17 cellular contexts compared by ENCODE assay signal in genomic region chr14:102878174-102878969, GRCh38. TPM values are rescaled to one million over a fixed set of nuclear protein-coding genes. Genes with fewer than 3 reads are reported as not detected.
DNase-seq lines count a peak whose midpoint lies in the region; ATAC-seq and TF ChIP-seq lines count a peak whose summit lies in the region.
"Had no signal": no experiment of that assay in that cellular context is flagged by ENCODE, and none has a peak within 500 bp of the region (broad histone marks: within the 10 kb centered on the region; RNA-seq: fewer than 3 reads in every experiment).

No MANE protein-coding gene starts in this region.

- no peaks in the 10 kb centered on the region for H3K79me2 ChIP-seq in DOHH2 (ENCODE audit: control insufficient read depth, low read length)
- H3K79me2 ChIP-seq: parathyroid adenoma had no signal

- no peaks in the 10 kb centered on the region for H3K9me2 ChIP-seq in DOHH2 (replicated peaks; ENCODE audit: control insufficient read depth, low read length)

- CTCF ChIA-PET in HEK293 (lab: Yijun Ruan, JAX) = interaction anchor here (0.6 to 1.0 kb wide), 2 partner anchors 166 to 207 kb away, joined by 3 read pairs; no protein-coding TSS in a partner anchor
- CTCF ChIA-PET in HEK293T (lab: Yijun Ruan, JAX) = interaction anchor here (0.6 kb wide), 1 partner anchor 81 kb away, joined by 6 read pairs; no protein-coding TSS in a partner anchor

- intact Hi-C loops in colonic mucosa (cut with DNase I) = no loop called here

- no peaks in the 10 kb centered on the region for H4K20me1 ChIP-seq in DOHH2 (ENCODE audit: control insufficient read depth, insufficient read depth, low read depth, low read length)

- no peak overlapping the region for H3K4me2 ChIP-seq in DOHH2 (ENCODE audit: low read length)

- ATAC-seq in GM21619 (IDR thresholded peaks at IDR 0.05; ENCODE audit: unreplicated experiment) = no peak

- H3F3A ChIP-seq in DOHH2 (ENCODE audit: control insufficient read depth, insufficient read depth) = no peaks in the 10 kb centered on the region

- H3K27me3 ChIP-seq in DOHH2 (ENCODE audit: control insufficient read depth, low read length) = no peaks in the 10 kb centered on the region
- H3K27me3 ChIP-seq in colonic mucosa = no peaks in the 10 kb centered on the region

- H3K36me3 ChIP-seq in DOHH2 (ENCODE audit: control insufficient read depth, low read length) (peaks cover 31% of the 10 kb centered on the region), HEK293 (ENCODE audit: control insufficient read depth in 2 of 2, insufficient read depth in 1 of 2, low read length in 2 of 2) (peaks cover 17 to 51% of the 10 kb centered on the region in 2 experiments; a peak in 2 of 3 replicates), colonic mucosa (no peaks in the 10 kb centered on the region)

- H3K27ac ChIP-seq in DOHH2 (ENCODE audit: low read depth, low read length) (no peak overlapping the region), HEK293 (ENCODE audit: extremely low read depth, low read depth, low read length) (no peak overlapping the region), colonic mucosa (no peak overlapping the region)
- H3K27ac ChIP-seq: coronary artery, parathyroid adenoma had no signal

- H3K4me3 ChIP-seq in DOHH2 (ENCODE audit: low read length) (no peak overlapping the region), HEK293 (ENCODE audit: low read depth, low read length) (no peak overlapping the region), colonic mucosa (no peak overlapping the region)
- H3K4me3 ChIP-seq: coronary artery had no signal

- DNase-seq in colonic mucosa = peak; percentile 58
- DNase-seq in myocyte (ENCODE audit: low read depth) = peak; percentile 9
- no peak for DNase-seq in KG1 (lab: John Stamatoyannopoulos, UW)
- no peak for DNase-seq in HEK293T (ENCODE audit: extremely low spot score)
- no peak for DNase-seq in NCI-H526 treated with DMSO at 0.1 percent for 48 hours (lab: John Stamatoyannopoulos, UW)
- DNase-seq: activated CD4-positive, CD25-positive, alpha-beta regulatory T cell treated with anti-CD3 and anti-CD28 coated beads, Interleukin-2, amount 50 U/mL, for 72 hours; activated T-cell treated with anti-CD3 and anti-CD28 coated beads, Interleukin-2, amount 50 U/mL, for 1 hour; amniotic stem cell; DMS 273 treated with DMSO at 0.1 percent for 48 hours; NCI-H1048; NCI-H446; stimulated activated CD4-positive, alpha-beta T cell treated with anti-CD3 and anti-CD28 coated beads, Interleukin-15, amount 100 ng/mL, for 24 hours had no signal

- peak overlapping the region in 1 of 2 donors; percentile 24 for H3K9ac ChIP-seq in colonic mucosa (ENCODE audit: low read depth in 2 of 2, low read length in 2 of 2)
- H3K9ac ChIP-seq: parathyroid adenoma had no signal

- H3K4me1 ChIP-seq in DOHH2 (ENCODE audit: control insufficient read depth, low read length) (no peaks in the 10 kb centered on the region), HEK293 (ENCODE audit: control insufficient read depth, insufficient read depth, low read length) (no peaks in the 10 kb centered on the region), colonic mucosa (no peaks in the 10 kb centered on the region)
- H3K4me1 ChIP-seq: parathyroid adenoma had no signal

- POLR2A ChIA-PET in HEK293 (lab: Yijun Ruan, JAX) (interaction anchor here (0.8 kb wide), 1 partner anchor 74 kb away, joined by 3 read pairs; no protein-coding TSS in a partner anchor), HEK293T (lab: Yijun Ruan, JAX) (no interaction called here)

- TF ChIP-seq CTCF in DOHH2 (IDR thresholded peaks at IDR 0.05; ENCODE audit: low read depth, low read length, poor library complexity, severe bottlenecking) (peak; percentile 46), HEK293 (tag by site-specific recombination; IDR thresholded peaks at IDR 0.05) (no peak), colonic mucosa (IDR thresholded peaks at IDR 0.05) (no peak)

- no peaks in the 10 kb centered on the region for H3K9me3 ChIP-seq in DOHH2 (ENCODE audit: control insufficient read depth, insufficient read depth, low read length)
- no peaks in the 10 kb centered on the region for H3K9me3 ChIP-seq in HEK293 (ENCODE audit: control insufficient read depth, insufficient read depth, low read depth, low read length)
- no peaks in the 10 kb centered on the region for H3K9me3 ChIP-seq in colonic mucosa

TF ChIP-seq in HEK293, 187 proteins besides CTCF, POLR2A, EP300 and RAD21 (continues in another document):
- TF ChIP-seq ZNF398 (tag by site-specific recombination; IDR thresholded peaks at IDR 0.05) = peak; percentile 79
- TF ChIP-seq ZNF148 (tag by site-specific recombination; IDR thresholded peaks at IDR 0.05; ENCODE audit: borderline replicate concordance) = 0 out of 2 replicates have a peak, but pooled peaks have one; percentile 20
- no peak for TF ChIP-seq ZNF202 (tag by site-specific recombination; IDR thresholded peaks at IDR 0.05; ENCODE audit: borderline replicate concordance)
- TF ChIP-seq ZNF23 (tag by site-specific recombination; IDR thresholded peaks at IDR 0.05; ENCODE audit: borderline replicate concordance) = no peak
- TF ChIP-seq EGR2 (tag by site-specific recombination; IDR thresholded peaks at IDR 0.05; ENCODE audit: low read depth) = peak; percentile 100

TF ChIP-seq in HEK293T, 16 proteins besides CTCF, POLR2A, EP300 and RAD21:
- no peak for TF ChIP-seq HDGF (IDR thresholded peaks at IDR 0.05; ENCODE audit: borderline replicate concordance)
- no peak for TF ChIP-seq ELF4 (IDR thresholded peaks at IDR 0.05)
- TF ChIP-seq BHLHE40 (IDR thresholded peaks at IDR 0.05; ENCODE audit: borderline replicate concordance) = no peak
- no peak for TF ChIP-seq L3MBTL2 (conservative IDR thresholded peaks at IDR 0.05)
- no peak for TF ChIP-seq FOXM1 (IDR thresholded peaks at IDR 0.05; ENCODE audit: borderline replicate concordance)
- TF ChIP-seq ARNT (IDR thresholded peaks at IDR 0.05) = no peak
- no peak for TF ChIP-seq LEF1 (IDR thresholded peaks at IDR 0.05; ENCODE audit: borderline replicate concordance)
- TF ChIP-seq ZNF384 (IDR thresholded peaks at IDR 0.05) = no peak
- no peak for TF ChIP-seq PKNOX1 (IDR thresholded peaks at IDR 0.05)
- TF ChIP-seq TARDBP (IDR thresholded peaks at IDR 0.05) = no peak
- TF ChIP-seq FOXK2 (IDR thresholded peaks at IDR 0.05) = no peak
- no peak for TF ChIP-seq SP1 (IDR thresholded peaks at IDR 0.05)
TF ChIP-seq in HEK293T: peak in this region for 0.

RNA-seq across cellular contexts. Expression of gene AMN, which starts 44.1 kb away (rescaled TPM):
- 100 to 1,000 TPM; 186 to 239 TPM for total RNA-seq in colonic mucosa
- 0.59 and 0.68 TPM in 2 replicates for total RNA-seq in myocyte
- polyA plus RNA-seq in myocyte (2012) = 0.15 TPM

Comparison
In these comparisons a context has a peak if more than half of its experiments do, and no peak if none do; other contexts are left out.
1. DNase-seq: peak in colonic mucosa (single experiment) and myocyte (single experiment); none in KG1 (single experiment), HEK293T (single experiment) and NCI-H526 treated with DMSO at 0.1 percent for 48 hours (single experiment).
2. RNA of gene AMN, which starts 44.1 kb away (total RNA-seq): 186 to 239 TPM in colonic mucosa; 0.59 to 0.68 TPM in myocyte; every median in the first group is over 100 times any median in the second.